In genomic region chr13:101520672-101521071, GRCh38 we compare ENCODE assay signal across 11 cellular contexts.
A peak's percentile ranks its signal among the peaks of the same experiment; 100 is the strongest.
DNase-seq lines count a peak whose midpoint lies in the region; ATAC-seq and TF ChIP-seq lines count a peak whose summit lies in the region.
"Had no signal": no experiment of that assay in that cellular context is flagged by ENCODE, and none has a peak within 500 bp of the region (broad histone marks: within the 10 kb centered on the region; RNA-seq: fewer than 3 reads in every experiment).

No MANE protein-coding gene starts in this region.

- DNase-seq in activated CD8-positive, alpha-beta memory T cell treated with anti-CD3 and anti-CD28 coated beads, Interleukin-2, amount 10 ng/mL, durations not matched to agents 7 days and 5 days, result peak; percentile 76
- no peak for DNase-seq in activated CD8-positive, alpha-beta memory T cell treated with anti-CD3 and anti-CD28 coated beads, Interleukin-2, amount 50 U/mL, for 4 hours
- DNase-seq in astrocyte of the cerebellum (ENCODE audit: low read depth) (peak; percentile 34), omental fat pad (ENCODE audit: low spot score) (no peak), BE2C (no peak)
- no peak for DNase-seq in stimulated activated effector memory CD8-positive, alpha-beta T cell treated with anti-CD3 and anti-CD28 coated beads, Interleukin-12 subunit alpha, Interleukin-12 subunit beta, amount 100 ng/mL, for 72 hours (ENCODE audit: low spot score in 2 of 2)
- no peak for DNase-seq in activated T-helper 1 cell treated with anti-CD3 and anti-CD28 coated beads, Interleukin-12 subunit alpha, Interleukin-12 subunit beta, Interleukin-2, Interleukin-4 antibody, amounts not matched to agents 30 ng/mL and 10 ng/mL and 1 ng/mL, durations not matched to agents 14 hours and 24 hours and 36 hours (ENCODE audit: low spot score)
- DNase-seq: NCI-H1048, nucleus accumbens had no signal

- ATAC-seq in activated CD8-positive, alpha-beta memory T cell treated with anti-CD3 and anti-CD28 coated beads, Interleukin-2, amount 10 ng/mL, durations not matched to agents 7 days and 5 days, result peak; percentile 99
- ATAC-seq in HG03558 (IDR thresholded peaks at IDR 0.05; ENCODE audit: extremely low read depth, unreplicated experiment) (peak; percentile 65), omental fat pad (ENCODE audit: low FRiP score) (no peak)
- peak; percentile 97 for ATAC-seq in stimulated activated effector memory CD8-positive, alpha-beta T cell treated with anti-CD3 and anti-CD28 coated beads, Interleukin-12 subunit alpha, Interleukin-12 subunit beta, amount 100 ng/mL, for 72 hours

- H3K4me3 ChIP-seq in astrocyte of the cerebellum (ENCODE audit: low read depth, low read length), result no peak overlapping the region
- no peak overlapping the region for H3K4me3 ChIP-seq in BE2C (ENCODE audit: low read depth, low read length)

- TF ChIP-seq CTCF in astrocyte of the cerebellum (IDR thresholded peaks at IDR 0.05; ENCODE audit: low read depth, low read length, missing control alignments) (no peak), omental fat pad (IDR thresholded peaks at IDR 0.05) (no peak), BE2C (IDR thresholded peaks at IDR 0.05; ENCODE audit: low read depth, low read length) (no peak)

- peaks cover 16% of the 10 kb centered on the region for H3K36me3 Mint-ChIP-seq in activated CD8-positive, alpha-beta memory T cell treated with anti-CD3 and anti-CD28 coated beads, Interleukin-2, amount 10 ng/mL, durations not matched to agents 7 days and 5 days
- no peaks in the 10 kb centered on the region for H3K36me3 Mint-ChIP-seq in stimulated activated effector memory CD8-positive, alpha-beta T cell treated with anti-CD3 and anti-CD28 coated beads, Interleukin-12 subunit alpha, Interleukin-12 subunit beta, amount 100 ng/mL, for 72 hours
- no peaks in the 10 kb centered on the region for H3K36me3 Mint-ChIP-seq in activated T-helper 1 cell treated with anti-CD3 and anti-CD28 coated beads, Interleukin-12 subunit alpha, Interleukin-12 subunit beta, Interleukin-2, Interleukin-4 antibody, amounts not matched to agents 30 ng/mL and 10 ng/mL and 1 ng/mL, durations not matched to agents 14 hours and 24 hours and 36 hours (ENCODE audit: low read depth)
- H3K36me3 Mint-ChIP-seq: brain had no signal

- peaks cover 32% of the 10 kb centered on the region for H3K4me1 Mint-ChIP-seq in activated CD8-positive, alpha-beta memory T cell treated with anti-CD3 and anti-CD28 coated beads, Interleukin-2, amount 10 ng/mL, durations not matched to agents 7 days and 5 days
- peaks cover 31% of the 10 kb centered on the region for H3K4me1 Mint-ChIP-seq in stimulated activated effector memory CD8-positive, alpha-beta T cell treated with anti-CD3 and anti-CD28 coated beads, Interleukin-12 subunit alpha, Interleukin-12 subunit beta, amount 100 ng/mL, for 72 hours
- H3K4me1 Mint-ChIP-seq in activated T-helper 1 cell treated with anti-CD3 and anti-CD28 coated beads, Interleukin-12 subunit alpha, Interleukin-12 subunit beta, Interleukin-2, Interleukin-4 antibody, amounts not matched to agents 30 ng/mL and 10 ng/mL and 1 ng/mL, durations not matched to agents 14 hours and 24 hours and 36 hours (ENCODE audit: low read depth), result peaks cover 19% of the 10 kb centered on the region
- H3K4me1 Mint-ChIP-seq: brain had no signal

- H3K36me3 ChIP-seq in BE2C, result no peaks in the 10 kb centered on the region

- H3K4me1 ChIP-seq in BE2C, result no peaks in the 10 kb centered on the region

- peak overlapping the region; percentile 45 for H3K4me3 Mint-ChIP-seq in activated CD8-positive, alpha-beta memory T cell treated with anti-CD3 and anti-CD28 coated beads, Interleukin-2, amount 10 ng/mL, durations not matched to agents 7 days and 5 days
- H3K4me3 Mint-ChIP-seq in stimulated activated effector memory CD8-positive, alpha-beta T cell treated with anti-CD3 and anti-CD28 coated beads, Interleukin-12 subunit alpha, Interleukin-12 subunit beta, amount 100 ng/mL, for 72 hours, result no peak overlapping the region
- H3K4me3 Mint-ChIP-seq in activated T-helper 1 cell treated with anti-CD3 and anti-CD28 coated beads, Interleukin-12 subunit alpha, Interleukin-12 subunit beta, Interleukin-2, Interleukin-4 antibody, amounts not matched to agents 30 ng/mL and 10 ng/mL and 1 ng/mL, durations not matched to agents 14 hours and 24 hours and 36 hours, result no peak overlapping the region
- H3K4me3 Mint-ChIP-seq: brain had no signal

- H3K27ac Mint-ChIP-seq in activated CD8-positive, alpha-beta memory T cell treated with anti-CD3 and anti-CD28 coated beads, Interleukin-2, amount 10 ng/mL, durations not matched to agents 7 days and 5 days, result peak overlapping the region; percentile 85
- peak overlapping the region; percentile 59 for H3K27ac Mint-ChIP-seq in stimulated activated effector memory CD8-positive, alpha-beta T cell treated with anti-CD3 and anti-CD28 coated beads, Interleukin-12 subunit alpha, Interleukin-12 subunit beta, amount 100 ng/mL, for 72 hours
- H3K27ac Mint-ChIP-seq in activated T-helper 1 cell treated with anti-CD3 and anti-CD28 coated beads, Interleukin-12 subunit alpha, Interleukin-12 subunit beta, Interleukin-2, Interleukin-4 antibody, amounts not matched to agents 30 ng/mL and 10 ng/mL and 1 ng/mL, durations not matched to agents 14 hours and 24 hours and 36 hours, result no peak overlapping the region
- H3K27ac Mint-ChIP-seq: brain had no signal

- CTCF ChIA-PET in activated CD8-positive, alpha-beta memory T cell treated with anti-CD3 and anti-CD28 coated beads, Interleukin-2, amount 10 ng/mL, durations not matched to agents 7 days and 5 days (lab: Charles Lee), result no interaction called here

- intact Hi-C loops in activated T-helper 1 cell treated with anti-CD3 and anti-CD28 coated beads, Interleukin-12 subunit alpha, Interleukin-12 subunit beta, Interleukin-2, Interleukin-4 antibody, amounts not matched to agents 30 ng/mL and 10 ng/mL and 1 ng/mL, durations not matched to agents 14 hours and 24 hours and 36 hours (cut with micrococcal nuclease), result no loop called here

- in situ Hi-C loops in astrocyte of the cerebellum (cut with HindIII; ENCODE audit: low sequenced_read_pairs), result no loop called here

- H3K9me3 ChIP-seq in BE2C, result no peaks in the 10 kb centered on the region

- H3K27me3 ChIP-seq in BE2C, result no peaks in the 10 kb centered on the region; the same call in 1 of the 2 replicates

- H3K9me3 Mint-ChIP-seq in activated CD8-positive, alpha-beta memory T cell treated with anti-CD3 and anti-CD28 coated beads, Interleukin-2, amount 10 ng/mL, durations not matched to agents 7 days and 5 days (ENCODE audit: low read depth), result no peaks in the 10 kb centered on the region
- no peaks in the 10 kb centered on the region for H3K9me3 Mint-ChIP-seq in stimulated activated effector memory CD8-positive, alpha-beta T cell treated with anti-CD3 and anti-CD28 coated beads, Interleukin-12 subunit alpha, Interleukin-12 subunit beta, amount 100 ng/mL, for 72 hours
- H3K9me3 Mint-ChIP-seq in activated T-helper 1 cell treated with anti-CD3 and anti-CD28 coated beads, Interleukin-12 subunit alpha, Interleukin-12 subunit beta, Interleukin-2, Interleukin-4 antibody, amounts not matched to agents 30 ng/mL and 10 ng/mL and 1 ng/mL, durations not matched to agents 14 hours and 24 hours and 36 hours, result peaks cover 4% of the 10 kb centered on the region
- H3K9me3 Mint-ChIP-seq: brain had no signal

- H3K27me3 Mint-ChIP-seq in activated CD8-positive, alpha-beta memory T cell treated with anti-CD3 and anti-CD28 coated beads, Interleukin-2, amount 10 ng/mL, durations not matched to agents 7 days and 5 days, result peaks cover 8% of the 10 kb centered on the region
- peaks cover 2% of the 10 kb centered on the region for H3K27me3 Mint-ChIP-seq in activated T-helper 1 cell treated with anti-CD3 and anti-CD28 coated beads, Interleukin-12 subunit alpha, Interleukin-12 subunit beta, Interleukin-2, Interleukin-4 antibody, amounts not matched to agents 30 ng/mL and 10 ng/mL and 1 ng/mL, durations not matched to agents 14 hours and 24 hours and 36 hours (ENCODE audit: insufficient read depth)

Comparison
In these comparisons a context has a peak if more than half of its experiments do, and no peak if none do; other contexts are left out.
1. DNase-seq: peak in activated CD8-positive, alpha-beta memory T cell treated with anti-CD3 and anti-CD28 coated beads, Interleukin-2, amount 10 ng/mL, durations not matched to agents 7 days and 5 days (single experiment) and astrocyte of the cerebellum (single experiment); none in activated CD8-positive, alpha-beta memory T cell treated with anti-CD3 and anti-CD28 coated beads, Interleukin-2, amount 50 U/mL, for 4 hours (single experiment), stimulated activated effector memory CD8-positive, alpha-beta T cell treated with anti-CD3 and anti-CD28 coated beads, Interleukin-12 subunit alpha, Interleukin-12 subunit beta, amount 100 ng/mL, for 72 hours (0 of 2), omental fat pad (single experiment), BE2C (single experiment) and activated T-helper 1 cell treated with anti-CD3 and anti-CD28 coated beads, Interleukin-12 subunit alpha, Interleukin-12 subunit beta, Interleukin-2, Interleukin-4 antibody, amounts not matched to agents 30 ng/mL and 10 ng/mL and 1 ng/mL, durations not matched to agents 14 hours and 24 hours and 36 hours (single experiment).